ENCODE assay signal across 1 cellular context in genomic region chr4:26860157-26860921, GRCh38.
TF ChIP-seq lines count a peak whose summit lies in the region.

STIM2 (plus strand) TSS chr4:26860841.

TF ChIP-seq in K562, 482 proteins besides CTCF, POLR2A, EP300 and RAD21 (continued from another document and continues in another):
- TF ChIP-seq FOXK1 (CRISPR knock-in tag; IDR thresholded peaks at IDR 0.05; ENCODE audit: borderline replicate concordance): no peak
- no peak for TF ChIP-seq ZNF282 (CRISPR knock-in tag; IDR thresholded peaks at IDR 0.05)
- TF ChIP-seq MCM3 (IDR thresholded peaks at IDR 0.05): no peak
- TF ChIP-seq ATF1 (CRISPR knock-in tag; IDR thresholded peaks at IDR 0.05): no peak
- peak; percentile 78 for TF ChIP-seq ATF1 (tag; IDR thresholded peaks at IDR 0.05)
- peak; percentile 65; the same call in 1 of the 2 replicates for TF ChIP-seq REST (CRISPR knock-in tag; IDR thresholded peaks at IDR 0.05; ENCODE audit: low read depth)
- TF ChIP-seq ILK (tag; IDR thresholded peaks at IDR 0.05; ENCODE audit: borderline replicate concordance, low read depth): no peak
- peak; percentile 92 for TF ChIP-seq CCNT2 (IDR thresholded peaks at IDR 0.05; ENCODE audit: borderline replicate concordance, extremely low read depth, insufficient read length, low read depth, low read length)
- TF ChIP-seq ZNF655 (CRISPR knock-in tag; IDR thresholded peaks at IDR 0.05): no peak
- no peak for TF ChIP-seq IRF9 (tag; IDR thresholded peaks at IDR 0.05)
- TF ChIP-seq CREB3L1 (IDR thresholded peaks at IDR 0.05; ENCODE audit: borderline replicate concordance, low read depth): no peak; the same call in 1 of the 2 replicates
- TF ChIP-seq FOXM1 (IDR thresholded peaks at IDR 0.05; ENCODE audit: low read depth): no peak
- no peak for TF ChIP-seq FOXM1 (CRISPR knock-in tag; IDR thresholded peaks at IDR 0.05; ENCODE audit: low read depth)
- no peak for TF ChIP-seq ARID3A (IDR thresholded peaks at IDR 0.05; ENCODE audit: borderline replicate concordance, low read depth, low read length)
- no peak for TF ChIP-seq HOMEZ (CRISPR knock-in tag; IDR thresholded peaks at IDR 0.05)
- no peak for TF ChIP-seq ZFPM2 (CRISPR knock-in tag; IDR thresholded peaks at IDR 0.05)
- peak; percentile 22 for TF ChIP-seq DACH1 (IDR thresholded peaks at IDR 0.05; ENCODE audit: partially characterized antibody)
- no peak for TF ChIP-seq PPARD (CRISPR knock-in tag; IDR thresholded peaks at IDR 0.05)
- no peak for TF ChIP-seq EHMT2 (IDR thresholded peaks at IDR 0.05)
- no peak for TF ChIP-seq ZBTB8A (IDR thresholded peaks at IDR 0.05; ENCODE audit: partially characterized antibody)
- TF ChIP-seq TRIM24 (IDR thresholded peaks at IDR 0.05): no peak
- TF ChIP-seq BDP1 (IDR thresholded peaks at IDR 0.05; ENCODE audit: insufficient read depth, insufficient read length): no peak
- no peak for TF ChIP-seq TCFL5 (CRISPR knock-in tag; conservative IDR thresholded peaks at IDR 0.05)
- peak; percentile 65; the same call in 1 of the 2 replicates for TF ChIP-seq PHF8 (IDR thresholded peaks at IDR 0.05; ENCODE audit: borderline replicate concordance, low read length)
- TF ChIP-seq PATZ1 (CRISPR knock-in tag; IDR thresholded peaks at IDR 0.05; ENCODE audit: borderline replicate concordance): no peak
- TF ChIP-seq RBFOX2 (IDR thresholded peaks at IDR 0.05; ENCODE audit: low read depth, low read length): peak; percentile 81
- TF ChIP-seq MEF2A (IDR thresholded peaks at IDR 0.05; ENCODE audit: control insufficient read depth, low read depth, low read length): no peak
- no peak for TF ChIP-seq SRSF7 (optimal IDR thresholded peaks at IDR 0.05; ENCODE audit: low read depth, low read length)
- TF ChIP-seq XRCC5 (IDR thresholded peaks at IDR 0.05; ENCODE audit: low read depth, low read length): no peak
- no peak for TF ChIP-seq NUFIP1 (IDR thresholded peaks at IDR 0.05; ENCODE audit: partially characterized antibody)
- peak; percentile 77 to 89 for TF ChIP-seq MAZ (CRISPR knock-in tag; conservative IDR thresholded peaks at IDR 0.05 in 1 of 2, IDR thresholded peaks at IDR 0.05 in 1 of 2)
- TF ChIP-seq ETS1 (conservative IDR thresholded peaks at IDR 0.05; ENCODE audit: control insufficient read depth, low read depth, low read length): 0 out of 2 replicates have a peak, but pooled peaks have one; percentile 19
- no peak; the same call in 1 of the 2 replicates for TF ChIP-seq ZNF511 (CRISPR knock-in tag; IDR thresholded peaks at IDR 0.05)
- TF ChIP-seq POLR3G (IDR thresholded peaks at IDR 0.05; ENCODE audit: extremely low read depth, insufficient read length, insufficient replicate concordance): no peak
- TF ChIP-seq MAFG (tag; conservative IDR thresholded peaks at IDR 0.05): no peak
- no peak for TF ChIP-seq ZHX1 (conservative IDR thresholded peaks at IDR 0.05; ENCODE audit: low read length)
- TF ChIP-seq SIN3B (IDR thresholded peaks at IDR 0.05; ENCODE audit: low read depth): no peak
- peak in 1 of 2 experiments; percentile 80; a peak in 2 of 4 replicates for TF ChIP-seq TEAD1 (CRISPR knock-in tag; IDR thresholded peaks at IDR 0.05)
- no peak for TF ChIP-seq MIER1 (IDR thresholded peaks at IDR 0.05; ENCODE audit: low read depth)
- peak in 1 of 2 experiments; percentile 44 for TF ChIP-seq E2F6 (IDR thresholded peaks at IDR 0.05; ENCODE audit: borderline replicate concordance in 1 of 2, extremely low read depth in 1 of 2, insufficient read depth in 1 of 2, insufficient read length in 1 of 2, low read depth in 1 of 2, low read length in 1 of 2, poor library complexity in 1 of 2, severe bottlenecking in 1 of 2)
- TF ChIP-seq CREBBP (IDR thresholded peaks at IDR 0.05; ENCODE audit: low read depth, low read length): no peak
- peak; percentile 42; the same call in 1 of the 2 replicates for TF ChIP-seq LCOR (CRISPR knock-in tag; IDR thresholded peaks at IDR 0.05)
- TF ChIP-seq RBM14 (IDR thresholded peaks at IDR 0.05; ENCODE audit: borderline replicate concordance, insufficient read depth, low read depth, low read length): no peak
- no peak for TF ChIP-seq NEUROD1 (IDR thresholded peaks at IDR 0.05; ENCODE audit: borderline replicate concordance, low read depth, low read length, partially characterized antibody)
- no peak for TF ChIP-seq PCBP1 (IDR thresholded peaks at IDR 0.05; ENCODE audit: low read depth, low read length, poor library complexity, severe bottlenecking)
- TF ChIP-seq LARP7 (IDR thresholded peaks at IDR 0.05): no peak
- TF ChIP-seq FOSL1 (tag; conservative IDR thresholded peaks at IDR 0.05): no peak
